ENCODE assay signal across 8 cellular contexts in genomic region chr1:25795955-25796806, GRCh38. TPM values are rescaled to one million over a fixed set of nuclear protein-coding genes. Genes with fewer than 3 reads are reported as not detected.
DNase-seq lines count a peak whose midpoint lies in the region; ATAC-seq, FAIRE-seq and TF ChIP-seq lines count a peak whose summit lies in the region.

No MANE protein-coding gene starts in this region.

- no peak for TF ChIP-seq CTCF in gastroesophageal sphincter (IDR thresholded peaks at IDR 0.05)
- no peak for TF ChIP-seq CTCF in kidney (IDR thresholded peaks at IDR 0.05; ENCODE audit: borderline replicate concordance, extremely low read depth, insufficient read depth)

- H3K27me3 ChIP-seq in gastroesophageal sphincter = no peaks in the 10 kb centered on the region

- H3K9me3 Mint-ChIP-seq in activated CD4-positive, alpha-beta T cell treated with anti-CD3 and anti-CD28 coated beads for 36 hours (ENCODE audit: low read depth) = no peaks in the 10 kb centered on the region

- POLR2A ChIA-PET in activated CD4-positive, alpha-beta T cell treated with anti-CD3 and anti-CD28 coated beads for 36 hours (lab: Charles Lee) = interaction anchor here (0.6 to 0.7 kb wide), 2 partner anchors 176 to 177 kb away, joined by 3 to 4 read pairs; no protein-coding TSS in a partner anchor

- peak overlapping the region in 1 of 2 donors; percentile 65 for H3K9ac ChIP-seq in kidney (ENCODE audit: low read length in 2 of 2)

- H3K4me1 ChIP-seq in gastroesophageal sphincter (peaks cover 0 to 41% (median 16%) of the 10 kb centered on the region in 3 donors), kidney (ENCODE audit: control insufficient read depth in 1 of 2, insufficient read depth in 1 of 2, low read depth in 1 of 2, low read length in 2 of 2) (peaks cover 10 to 28% of the 10 kb centered on the region in 2 donors)

- H3K36me3 ChIP-seq in gastroesophageal sphincter (no peaks in the 10 kb centered on the region), kidney (ENCODE audit: control insufficient read depth in 1 of 2, insufficient read depth in 2 of 2, low read length in 2 of 2) (no peaks in the 10 kb centered on the region)

- H3K27me3 Mint-ChIP-seq in activated CD4-positive, alpha-beta T cell treated with anti-CD3 and anti-CD28 coated beads for 36 hours = no peaks in the 10 kb centered on the region

- peaks cover 59% of the 10 kb centered on the region for H3K4me1 Mint-ChIP-seq in activated CD4-positive, alpha-beta T cell treated with anti-CD3 and anti-CD28 coated beads for 36 hours

- FAIRE-seq in kidney (lab: Jason Lieb, UNC) = no peak

- H3K4me3 ChIP-seq in gastroesophageal sphincter = no peak overlapping the region
- no peak overlapping the region for H3K4me3 ChIP-seq in kidney (ENCODE audit: low read length in 2 of 2)

- peak overlapping the region; percentile 56 for H3K4me3 Mint-ChIP-seq in activated CD4-positive, alpha-beta T cell treated with anti-CD3 and anti-CD28 coated beads for 36 hours

- ATAC-seq in activated CD4-positive, alpha-beta T cell treated with anti-CD3 and anti-CD28 coated beads for 36 hours = peak; percentile 67
- ATAC-seq in gastroesophageal sphincter (no peak), GM18909 (IDR thresholded peaks at IDR 0.05; ENCODE audit: poor library complexity, unreplicated experiment) (no peak)
- peak; percentile 64 for ATAC-seq in stimulated activated naive CD8-positive, alpha-beta T cell treated with anti-CD3 and anti-CD28 coated beads, Interleukin-15, Interleukin-2, amounts not matched to agents 100 U/mL and 50 U/mL, for 24 hours

- H3K27ac ChIP-seq in gastroesophageal sphincter (peak overlapping the region in 3 of 4 donors; percentile 38 to 52 (median 40)), kidney (ENCODE audit: low read depth in 2 of 2, low read length in 2 of 2) (peak overlapping the region in 1 of 2 donors; percentile 48)

- intact Hi-C loops in activated CD4-positive, alpha-beta T cell treated with anti-CD3 and anti-CD28 coated beads for 36 hours (cut with DNase I, micrococcal nuclease) = loop anchor here (1.0 to 5.0 kb wide), 14 partner anchors 21 to 564 kb away; partner anchors contain the start of genes LDLRAP1 (in 1 of the 2), MACO1 (in 1 of the 2) and SYF2 (in 1 of the 2)
- intact Hi-C loops in kidney (cut with DNase I) = loop anchor here (10.0 kb wide), 1 partner anchor 181 kb away; the partner anchor contains the start of gene MAN1C1

- no peak for TF ChIP-seq POLR2A in gastroesophageal sphincter (IDR thresholded peaks at IDR 0.05)

- CTCF ChIA-PET in activated CD4-positive, alpha-beta T cell treated with anti-CD3 and anti-CD28 coated beads for 36 hours (lab: Charles Lee) = interaction anchor here (0.5 to 5.0 kb wide), 15 partner anchors 8 to 787 kb away, joined by 3 to 38 read pairs (median 3); no protein-coding TSS in a partner anchor

- DNase-seq in SHP77 (lab: John Stamatoyannopoulos, UW) (peak; percentile 63 to 70), SHP77 treated with DMSO at 0.1 percent for 48 hours (lab: John Stamatoyannopoulos, UW) (no peak), kidney (no peak), NCI-H524 treated with DMSO at 0.1 percent for 48 hours (lab: John Stamatoyannopoulos, UW) (no peak)
- peak; percentile 75 for DNase-seq in activated CD4-positive, alpha-beta T cell treated with anti-CD3 and anti-CD28 coated beads for 36 hours
- DNase-seq in stimulated activated naive CD8-positive, alpha-beta T cell treated with anti-CD3 and anti-CD28 coated beads, Interleukin-15, Interleukin-2, amounts not matched to agents 100 U/mL and 50 U/mL, for 24 hours = peak; percentile 50

- H3K9me3 ChIP-seq in gastroesophageal sphincter (no peaks in the 10 kb centered on the region), kidney (ENCODE audit: control insufficient read depth in 1 of 2, low read length in 2 of 2) (no peaks in the 10 kb centered on the region)

- TF ChIP-seq EP300 in gastroesophageal sphincter (IDR thresholded peaks at IDR 0.05) = no peak

- H3K27ac Mint-ChIP-seq in activated CD4-positive, alpha-beta T cell treated with anti-CD3 and anti-CD28 coated beads for 36 hours = peak overlapping the region; percentile 95

- 76 to 78% methylated on average over 15 to 21 of the region's 21 CpGs for WGBS in gastroesophageal sphincter (ENCODE audit: low coverage in 1 of 2), 2 donors

- peaks cover 6% of the 10 kb centered on the region for H3K36me3 Mint-ChIP-seq in activated CD4-positive, alpha-beta T cell treated with anti-CD3 and anti-CD28 coated beads for 36 hours (ENCODE audit: low read depth)

RNA-seq across cellular contexts. Expression of gene SELENON, which starts 3.8 kb away (rescaled TPM):
- total RNA-seq in activated CD4-positive, alpha-beta T cell treated with anti-CD3 and anti-CD28 coated beads for 36 hours = 10 to 100 TPM; 31.5 to 33.5 TPM
- total RNA-seq in gastroesophageal sphincter (10 to 100 TPM; 33.5 to 82.8 (median 39.4) TPM), kidney (116 TPM)
- polyA plus RNA-seq in kidney (ENCODE audit: insufficient read depth, low read depth, low replicate concordance) = 69.3 TPM

RNA-seq across cellular contexts. Expression of gene MTFR1L, which starts 23.6 kb away (rescaled TPM):
- 10 to 100 TPM; 27.7 to 30.8 TPM for total RNA-seq in activated CD4-positive, alpha-beta T cell treated with anti-CD3 and anti-CD28 coated beads for 36 hours
- 100 to 1,000 TPM in 2 of 4 donors, 10 to 100 TPM in 2; 83.2 to 128 (median 101) TPM for total RNA-seq in gastroesophageal sphincter
- 66.6 TPM for total RNA-seq in kidney
- polyA plus RNA-seq in kidney (ENCODE audit: insufficient read depth, low read depth, low replicate concordance) = 108 TPM

Comparison
In these comparisons a context has a peak if more than half of its experiments do, and no peak if none do; other contexts are left out.
1. DNase-seq: peak in SHP77 (2 of 2), activated CD4-positive, alpha-beta T cell treated with anti-CD3 and anti-CD28 coated beads for 36 hours (single experiment) and stimulated activated naive CD8-positive, alpha-beta T cell treated with anti-CD3 and anti-CD28 coated beads, Interleukin-15, Interleukin-2, amounts not matched to agents 100 U/mL and 50 U/mL, for 24 hours (single experiment); none in SHP77 treated with DMSO at 0.1 percent for 48 hours (single experiment), kidney (single experiment) and NCI-H524 treated with DMSO at 0.1 percent for 48 hours (single experiment).
2. ATAC-seq: peak in activated CD4-positive, alpha-beta T cell treated with anti-CD3 and anti-CD28 coated beads for 36 hours (single experiment) and stimulated activated naive CD8-positive, alpha-beta T cell treated with anti-CD3 and anti-CD28 coated beads, Interleukin-15, Interleukin-2, amounts not matched to agents 100 U/mL and 50 U/mL, for 24 hours (single experiment); none in gastroesophageal sphincter (single experiment) and GM18909 (single experiment).